ENCODE assay signal across 19 cellular contexts in the genomic region with DNA sequence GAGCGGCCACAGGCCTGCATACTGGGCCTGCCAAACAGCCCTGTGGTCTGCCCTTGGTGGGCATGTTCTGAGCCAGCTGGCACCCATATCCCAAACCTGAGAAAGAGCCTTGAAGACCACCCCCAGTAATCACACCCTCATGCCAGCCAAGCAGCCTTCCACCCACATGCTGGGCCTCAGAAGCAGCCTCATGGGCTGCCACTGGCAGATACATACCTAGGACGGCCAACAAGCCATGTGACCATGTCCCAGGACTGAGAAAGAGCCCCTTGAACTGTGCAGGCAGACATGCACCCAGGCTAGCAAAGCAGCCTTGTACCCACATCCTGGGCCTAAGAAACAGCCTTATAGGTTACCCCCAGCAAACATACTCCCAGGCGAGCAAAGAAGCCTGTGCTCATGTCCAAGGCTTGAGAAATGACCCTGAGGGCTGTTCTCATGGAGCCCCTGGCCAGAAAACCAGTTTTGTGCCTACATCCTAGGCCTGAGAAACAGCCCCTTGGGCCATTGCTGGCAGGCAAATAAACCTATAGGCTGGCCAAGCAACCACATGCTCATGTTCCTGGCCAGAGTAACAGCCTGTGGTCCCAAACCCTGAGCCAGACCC. TPM values are rescaled to one million over a fixed set of nuclear protein-coding genes. Genes with fewer than 3 reads are reported as not detected.
DNase-seq lines count a peak whose midpoint lies in the region; ATAC-seq and TF ChIP-seq lines count a peak whose summit lies in the region.
"Had no signal": no experiment of that assay in that cellular context is flagged by ENCODE, and none has a peak within 500 bp of the region (broad histone marks: within the 10 kb centered on the region; RNA-seq: fewer than 3 reads in every experiment).

No MANE protein-coding gene starts in this region.

- H3K36me3 ChIP-seq in neuronal stem cell (replicated peaks in 1 of 2; ENCODE audit: control insufficient read depth in 2 of 2, insufficient read depth in 2 of 2, low read length in 2 of 2), result peaks cover 22 to 92% of the 10 kb centered on the region in 2 donors
- H3K36me3 ChIP-seq in ovary, result no peaks in the 10 kb centered on the region

- no peaks in the 10 kb centered on the region for H3K4me1 Mint-ChIP-seq in activated CD8-positive, alpha-beta memory T cell treated with anti-CD3 and anti-CD28 coated beads, Interleukin-2, amount 10 ng/mL, durations not matched to agents 7 days and 5 days
- H3K4me1 Mint-ChIP-seq in natural killer cell treated with Interleukin-12 subunit alpha and Interleukin-12 subunit beta and Interleukin-15 and Interleukin-18, amount 100 ng/mL, for 72 hours (ENCODE audit: low read depth in 2 of 2), result no peaks in the 10 kb centered on the region
- peaks cover 4 to 5% of the 10 kb centered on the region in 2 donors for H3K4me1 Mint-ChIP-seq in natural killer cell
- H3K4me1 Mint-ChIP-seq: B cell had no signal

- no peak overlapping the region for H3K23ac ChIP-seq in neuronal stem cell (ENCODE audit: low read depth, low read length, poor library complexity)

- peaks cover 0 to 2% of the 10 kb centered on the region in 2 donors for H3K9me3 ChIP-seq in neuronal stem cell (replicated peaks in 1 of 2; ENCODE audit: control insufficient read depth in 2 of 2, insufficient read depth in 1 of 2, low read depth in 1 of 2, low read length in 2 of 2)
- H3K9me3 ChIP-seq in ovary, result no peaks in the 10 kb centered on the region
- H3K9me3 ChIP-seq: A549; BLaER1 treated with 17β-estradiol and CSF1 and Interleukin-3, amounts not matched to agents 10 nM and 100 nM; Caco-2 had no signal

- TF ChIP-seq POLR2A in ovary (IDR thresholded peaks at IDR 0.05), result no peak

- H3K27ac ChIP-seq in neuronal stem cell (replicated peaks; ENCODE audit: low read length), result no peak overlapping the region
- no peak overlapping the region for H3K27ac ChIP-seq in ovary
- H3K27ac ChIP-seq: 22Rv1; A549; BLaER1 treated with 17β-estradiol and CSF1 and Interleukin-3, amounts not matched to agents 10 nM and 100 nM; C4-2B had no signal

- peaks cover 28% of the 10 kb centered on the region for H3K36me3 Mint-ChIP-seq in activated CD8-positive, alpha-beta memory T cell treated with anti-CD3 and anti-CD28 coated beads, Interleukin-2, amount 10 ng/mL, durations not matched to agents 7 days and 5 days
- peaks cover 25% of the 10 kb centered on the region for H3K36me3 Mint-ChIP-seq in natural killer cell treated with Interleukin-12 subunit alpha and Interleukin-12 subunit beta and Interleukin-15 and Interleukin-18, amount 100 ng/mL, for 72 hours
- peaks cover 12% of the 10 kb centered on the region for H3K36me3 Mint-ChIP-seq in natural killer cell

- peaks cover 6% of the 10 kb centered on the region for H3K79me1 ChIP-seq in neuronal stem cell (ENCODE audit: low read depth, low read length)

- H3K27me3 ChIP-seq in neuronal stem cell (ENCODE audit: control insufficient read depth in 3 of 3, insufficient read depth in 3 of 3, low read depth in 1 of 3, low read length in 3 of 3) (no peaks in the 10 kb centered on the region), ovary (no peaks in the 10 kb centered on the region)
- H3K27me3 ChIP-seq: BLaER1 treated with 17β-estradiol and CSF1 and Interleukin-3, amounts not matched to agents 10 nM and 100 nM had no signal

- WGBS in neuronal stem cell (ENCODE audit: extremely low coverage in 2 of 2, insufficient read length in 2 of 2, insufficient replicate concordance in 1 of 2), 2 donors, result no CpG with 5 or more reads among the region's 3 CpGs
- 89 to 94% (median 91%) methylated on average over 2 to 3 of the region's 3 CpGs for WGBS in ovary, 3 donors

- no peak overlapping the region for H3K4me2 ChIP-seq in neuronal stem cell (ENCODE audit: insufficient read depth, low read length, poor library complexity, severe bottlenecking)
- H3K4me2 ChIP-seq: A549; BLaER1 treated with 17β-estradiol and CSF1 and Interleukin-3, amounts not matched to agents 10 nM and 100 nM had no signal

- H3K9me3 Mint-ChIP-seq in activated CD8-positive, alpha-beta memory T cell treated with anti-CD3 and anti-CD28 coated beads, Interleukin-2, amount 10 ng/mL, durations not matched to agents 7 days and 5 days (ENCODE audit: low read depth), result no peaks in the 10 kb centered on the region
- no peaks in the 10 kb centered on the region for H3K9me3 Mint-ChIP-seq in natural killer cell treated with Interleukin-12 subunit alpha and Interleukin-12 subunit beta and Interleukin-15 and Interleukin-18, amount 100 ng/mL, for 72 hours
- H3K9me3 Mint-ChIP-seq in natural killer cell, result no peaks in the 10 kb centered on the region
- H3K9me3 Mint-ChIP-seq: CD4-positive, alpha-beta T cell; CD8-positive, alpha-beta T cell had no signal

- no peak overlapping the region for H2BK12ac ChIP-seq in neuronal stem cell (ENCODE audit: low read length)

- no peaks in the 10 kb centered on the region for H3K27me3 Mint-ChIP-seq in activated CD8-positive, alpha-beta memory T cell treated with anti-CD3 and anti-CD28 coated beads, Interleukin-2, amount 10 ng/mL, durations not matched to agents 7 days and 5 days
- no peaks in the 10 kb centered on the region for H3K27me3 Mint-ChIP-seq in natural killer cell treated with Interleukin-12 subunit alpha and Interleukin-12 subunit beta and Interleukin-15 and Interleukin-18, amount 100 ng/mL, for 72 hours
- H3K27me3 Mint-ChIP-seq in natural killer cell (ENCODE audit: low read depth in 2 of 2), result no peaks in the 10 kb centered on the region
- H3K27me3 Mint-ChIP-seq: B cell; CD4-positive, alpha-beta T cell had no signal

- H2AK5ac ChIP-seq in neuronal stem cell (ENCODE audit: low read depth, low read length), result no peak overlapping the region

- no peak overlapping the region for H3K27ac Mint-ChIP-seq in activated CD8-positive, alpha-beta memory T cell treated with anti-CD3 and anti-CD28 coated beads, Interleukin-2, amount 10 ng/mL, durations not matched to agents 7 days and 5 days
- no peak overlapping the region for H3K27ac Mint-ChIP-seq in natural killer cell treated with Interleukin-12 subunit alpha and Interleukin-12 subunit beta and Interleukin-15 and Interleukin-18, amount 100 ng/mL, for 72 hours
- no peak overlapping the region for H3K27ac Mint-ChIP-seq in natural killer cell
- H3K27ac Mint-ChIP-seq: B cell; CD4-positive, alpha-beta T cell; CD8-positive, alpha-beta T cell had no signal

- H4K91ac ChIP-seq in neuronal stem cell (ENCODE audit: low read depth, low read length, poor library complexity), result no peak overlapping the region

- H3K9ac ChIP-seq in neuronal stem cell (ENCODE audit: low read depth, low read length, poor library complexity), result no peak overlapping the region
- H3K9ac ChIP-seq: BLaER1 treated with 17β-estradiol and CSF1 and Interleukin-3, amounts not matched to agents 10 nM and 100 nM had no signal

- no peak overlapping the region for H3K14ac ChIP-seq in neuronal stem cell (ENCODE audit: low read length)

- H3K4me1 ChIP-seq in neuronal stem cell (ENCODE audit: control insufficient read depth in 2 of 2, insufficient read depth in 1 of 2, low read depth in 1 of 2, low read length in 2 of 2), result no peaks in the 10 kb centered on the region
- no peaks in the 10 kb centered on the region for H3K4me1 ChIP-seq in ovary (ENCODE audit: insufficient read depth)
- H3K4me1 ChIP-seq: A549, Caco-2 had no signal

- H2BK5ac ChIP-seq in neuronal stem cell (ENCODE audit: low read length), result peak overlapping the region; percentile 13

- ATAC-seq in activated CD8-positive, alpha-beta memory T cell treated with anti-CD3 and anti-CD28 coated beads, Interleukin-2, amount 10 ng/mL, durations not matched to agents 7 days and 5 days, result no peak
- peak; percentile 9 to 24 for ATAC-seq in natural killer cell treated with Interleukin-12 subunit alpha and Interleukin-12 subunit beta and Interleukin-15 and Interleukin-18, amount 100 ng/mL, for 72 hours
- no peak for ATAC-seq in natural killer cell
- ATAC-seq: CD8-positive, alpha-beta T cell had no signal

- TF ChIP-seq CTCF in natural killer cell (IDR thresholded peaks at IDR 0.05) (no peak), ovary (IDR thresholded peaks at IDR 0.05) (no peak)

- H2BK120ac ChIP-seq in neuronal stem cell (ENCODE audit: low read depth, low read length), result no peak overlapping the region

- H4K8ac ChIP-seq in neuronal stem cell (ENCODE audit: low read depth, low read length), result no peak overlapping the region

- H3K18ac ChIP-seq in neuronal stem cell (ENCODE audit: low read length), result no peak overlapping the region

- no peak for TF ChIP-seq EP300 in ovary (IDR thresholded peaks at IDR 0.05)

- H3K4me3 ChIP-seq in neuronal stem cell (ENCODE audit: low read length in 2 of 2) (no peak overlapping the region), ovary (no peak overlapping the region)
- H3K4me3 ChIP-seq: A549; BLaER1 treated with 17β-estradiol and CSF1 and Interleukin-3, amounts not matched to agents 10 nM and 100 nM had no signal

- intact Hi-C loops in natural killer cell (cut with micrococcal nuclease) (no loop called here), ovary (cut with DNase I) (no loop called here)

- DNase-seq in activated CD8-positive, alpha-beta memory T cell treated with anti-CD3 and anti-CD28 coated beads for 24 hours, result peak; percentile 35
- DNase-seq in activated CD8-positive, alpha-beta memory T cell treated with anti-CD3 and anti-CD28 coated beads, Interleukin-2, amount 10 ng/mL, durations not matched to agents 7 days and 5 days, result no peak
- DNase-seq in natural killer cell treated with Interleukin-12 subunit alpha and Interleukin-12 subunit beta and Interleukin-15 and Interleukin-18, amount 100 ng/mL, for 72 hours (ENCODE audit: low spot score), result no peak
- DNase-seq in natural killer cell (no peak), neuronal stem cell (ENCODE audit: low spot score) (no peak), ovary (no peak), anterior cingulate cortex (lab: John Stamatoyannopoulos, UW) (no peak)
- DNase-seq: AML-193; Caco-2; Calu3; CD4-positive, alpha-beta T cell; DMS79 treated with DMSO at 0.1 percent for 48 hours; GF-D8 had no signal

- H3K4ac ChIP-seq in neuronal stem cell (ENCODE audit: low read length), result no peak overlapping the region

- CTCF ChIA-PET in activated CD8-positive, alpha-beta memory T cell treated with anti-CD3 and anti-CD28 coated beads, Interleukin-2, amount 10 ng/mL, durations not matched to agents 7 days and 5 days (lab: Charles Lee), result no interaction called here

- H3K4me3 Mint-ChIP-seq in activated CD8-positive, alpha-beta memory T cell treated with anti-CD3 and anti-CD28 coated beads, Interleukin-2, amount 10 ng/mL, durations not matched to agents 7 days and 5 days, result no peak overlapping the region
- H3K4me3 Mint-ChIP-seq in natural killer cell treated with Interleukin-12 subunit alpha and Interleukin-12 subunit beta and Interleukin-15 and Interleukin-18, amount 100 ng/mL, for 72 hours, result no peak overlapping the region
- no peak overlapping the region for H3K4me3 Mint-ChIP-seq in natural killer cell
- H3K4me3 Mint-ChIP-seq: B cell; CD4-positive, alpha-beta T cell; CD8-positive, alpha-beta T cell had no signal

- no peak overlapping the region for H2BK15ac ChIP-seq in neuronal stem cell (ENCODE audit: low read length)

- no peak overlapping the region for H2AFZ ChIP-seq in neuronal stem cell (ENCODE audit: low read length)

RNA-seq across cellular contexts. Expression of a gene that starts 24.9 kb away (rescaled TPM):
- 10 to 100 TPM; 18.6 to 20.5 TPM for total RNA-seq in activated CD8-positive, alpha-beta memory T cell treated with anti-CD3 and anti-CD28 coated beads, Interleukin-2, amount 10 ng/mL, durations not matched to agents 7 days and 5 days
- total RNA-seq in natural killer cell treated with Interleukin-12 subunit alpha and Interleukin-12 subunit beta and Interleukin-15 and Interleukin-18, amount 100 ng/mL, for 72 hours, result 10 to 100 TPM; 19.4 to 28.5 TPM
- total RNA-seq in natural killer cell (10 to 100 TPM; 14.7 to 20.4 (median 17.5) TPM), ovary (10 to 100 TPM; 10.2 to 25.6 (median 16.4) TPM)
- polyA plus RNA-seq in neuronal stem cell (2013, experiment 1 of 2), result 12.2 TPM
- polyA plus RNA-seq in neuronal stem cell (2013, experiment 2 of 2), result 14.5 TPM
- 10 to 100 TPM in 1 of 2 donors, 1 to 10 TPM in 1; 8.5 to 14.4 TPM for polyA plus RNA-seq in ovary

RNA-seq across cellular contexts. Expression of a gene that starts 34.3 kb away (rescaled TPM):
- 10 to 100 TPM; 12.3 to 21.2 TPM for total RNA-seq in activated CD8-positive, alpha-beta memory T cell treated with anti-CD3 and anti-CD28 coated beads, Interleukin-2, amount 10 ng/mL, durations not matched to agents 7 days and 5 days
- 10 to 100 TPM; 10.8 to 19.8 TPM for total RNA-seq in natural killer cell treated with Interleukin-12 subunit alpha and Interleukin-12 subunit beta and Interleukin-15 and Interleukin-18, amount 100 ng/mL, for 72 hours
- total RNA-seq in natural killer cell (1 to 10 TPM; 6.4 to 9.2 (median 8.8) TPM), ovary (10 to 100 TPM; 41.8 to 96.2 (median 87.4) TPM)
- 50.3 TPM for polyA plus RNA-seq in neuronal stem cell (2013, experiment 1 of 2)
- 51.9 TPM for polyA plus RNA-seq in neuronal stem cell (2013, experiment 2 of 2)
- 10 to 100 TPM; 35.8 to 69.2 TPM for polyA plus RNA-seq in ovary

Comparison
In these comparisons a context has a peak if more than half of its experiments do, and no peak if none do; other contexts are left out.
1. ATAC-seq: peak in natural killer cell treated with Interleukin-12 subunit alpha and Interleukin-12 subunit beta and Interleukin-15 and Interleukin-18, amount 100 ng/mL, for 72 hours (2 of 2); none in activated CD8-positive, alpha-beta memory T cell treated with anti-CD3 and anti-CD28 coated beads, Interleukin-2, amount 10 ng/mL, durations not matched to agents 7 days and 5 days (single experiment) and natural killer cell (0 of 3).